ENCODE assay signal across 9 cellular contexts in the genomic region with DNA sequence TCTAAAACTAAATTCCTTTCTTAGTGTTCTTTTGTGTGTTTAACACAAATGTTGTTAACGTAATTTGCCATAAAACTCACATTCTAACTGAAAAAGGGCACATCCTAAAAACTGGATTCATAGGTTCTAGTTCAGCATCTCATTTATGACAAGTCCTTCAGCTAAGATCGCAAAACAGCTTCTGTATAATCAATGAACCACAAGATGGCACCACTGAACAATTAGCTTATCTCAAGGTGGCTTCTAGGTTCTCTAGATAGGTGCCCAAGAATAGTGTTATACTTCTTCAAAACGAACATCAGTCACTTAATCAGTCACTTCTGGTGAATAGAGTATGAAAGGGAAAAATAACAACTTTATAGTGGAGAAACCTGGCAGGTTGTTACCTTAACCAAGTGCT. TPM values are rescaled to one million over a fixed set of nuclear protein-coding genes. Genes with fewer than 3 reads are reported as not detected.
DNase-seq lines count a peak whose midpoint lies in the region; ATAC-seq and TF ChIP-seq lines count a peak whose summit lies in the region.
"Had no signal": no experiment of that assay in that cellular context is flagged by ENCODE, and none has a peak within 500 bp of the region (broad histone marks: within the 10 kb centered on the region; RNA-seq: fewer than 3 reads in every experiment).

No MANE protein-coding gene starts in this region.

- TF ChIP-seq CTCF in GM13976 (IDR thresholded peaks at IDR 0.05; ENCODE audit: borderline replicate concordance, control extremely low read depth, extremely low read depth, insufficient read depth, missing control alignments) (peak; percentile 15), LNCaP clone FGC (IDR thresholded peaks at IDR 0.05; ENCODE audit: control insufficient read depth, extremely low read depth, insufficient read depth) (peak; percentile 59), brain microvascular endothelial cell (IDR thresholded peaks at IDR 0.05; ENCODE audit: low read depth, low read length, missing control alignments) (peak; percentile 43), neural crest cell (conservative IDR thresholded peaks at IDR 0.05) (peak; percentile 39), lower leg skin (IDR thresholded peaks at IDR 0.05) (no peak)

- H3K4me3 Mint-ChIP-seq in neural crest cell, result no peak overlapping the region

- H3K27me3 Mint-ChIP-seq in neural crest cell (ENCODE audit: low read depth), result no peaks in the 10 kb centered on the region

- ATAC-seq in HG02884 (IDR thresholded peaks at IDR 0.05; ENCODE audit: unreplicated experiment), result no peak
- ATAC-seq: lower lobe of right lung had no signal

- no peaks in the 10 kb centered on the region for H3K4me1 Mint-ChIP-seq in neural crest cell

- H3K27ac ChIP-seq in brain microvascular endothelial cell, result no peak overlapping the region
- H3K27ac ChIP-seq: lower lobe of right lung had no signal

- DNase-seq in GM13976 (ENCODE audit: low spot score) (no peak), LNCaP clone FGC (ENCODE audit: low read depth) (peak; percentile 18), brain microvascular endothelial cell (no peak), neural crest cell (ENCODE audit: low read depth, low spot score) (no peak), lower leg skin (ENCODE audit: low spot score in 2 of 2) (no peak)
- no peak for DNase-seq in activated naive CD4-positive, alpha-beta T cell treated with Interleukin-2 at 50 U/mL for 16 hours
- DNase-seq: lower lobe of right lung had no signal

- in situ Hi-C loops in GM13976 (cut with MboI; ENCODE audit: low sequenced_read_pairs, unreplicated experiment), result no loop called here
- in situ Hi-C loops in brain microvascular endothelial cell (cut with HindIII; ENCODE audit: low pct_ligation_motif_present, low sequenced_read_pairs), result no loop called here

- intact Hi-C loops in lower leg skin (cut with DNase I; ENCODE audit: low total_unique reads), result no loop called here

- H3K27me3 ChIP-seq in brain microvascular endothelial cell (replicated peaks), result no peaks in the 10 kb centered on the region

- H3K36me3 ChIP-seq in brain microvascular endothelial cell (replicated peaks), result no peaks in the 10 kb centered on the region
- H3K36me3 ChIP-seq: lower lobe of right lung had no signal

- H3K36me3 Mint-ChIP-seq in neural crest cell (ENCODE audit: low read depth), result no peaks in the 10 kb centered on the region

- 31 to 61% methylated on average over 3 of the region's 3 CpGs for WGBS in lower leg skin, 2 donors

- no peak for TF ChIP-seq POLR2A in lower leg skin (IDR thresholded peaks at IDR 0.05)

- H3K4me3 ChIP-seq in LNCaP clone FGC (ENCODE audit: low read depth, low read length) (no peak overlapping the region), brain microvascular endothelial cell (ENCODE audit: low read depth, low read length) (no peak overlapping the region), lower leg skin (ENCODE audit: low read depth, poor library complexity, severe bottlenecking) (no peak overlapping the region)
- H3K4me3 ChIP-seq: lower lobe of right lung had no signal

- no peak overlapping the region for H3K27ac Mint-ChIP-seq in neural crest cell (ENCODE audit: unreplicated experiment)

- H3K9me3 Mint-ChIP-seq in neural crest cell, result peaks cover 9% of the 10 kb centered on the region

RNA-seq across cellular contexts. Expression of a gene that starts 54.3 kb away (rescaled TPM):
- total RNA-seq in neural crest cell (0.26 and 0.32 TPM in 2 replicates), lower leg skin (under 1 TPM in 3 of 4 donors, not detected in 1; 0.05 to 0.42 (median 0.26) TPM)
- total RNA-seq: HT1080 had no signal

Comparison
In these comparisons a context has a peak if more than half of its experiments do, and no peak if none do; other contexts are left out.
1. CTCF ChIP-seq: peak in GM13976 (single experiment), LNCaP clone FGC (single experiment), brain microvascular endothelial cell (single experiment) and neural crest cell (single experiment); none in lower leg skin (0 of 3).